Comparison of ENCODE assay signal across 1 cellular context in genomic region chr7:74291535-74291934, GRCh38.
TF ChIP-seq lines count a peak whose summit lies in the region.

No MANE protein-coding gene starts in this region.

TF ChIP-seq in GM23338, 12 proteins besides CTCF, POLR2A, EP300 and RAD21 (continued from another document):
- no peak for TF ChIP-seq ZNF462 (CRISPR knock-in tag; IDR thresholded peaks at IDR 0.05)
- no peak for TF ChIP-seq EZH2phosphoT487 (IDR thresholded peaks at IDR 0.05; ENCODE audit: unreplicated experiment)
- no peak for TF ChIP-seq ZNF114 (CRISPR knock-in tag; IDR thresholded peaks at IDR 0.05)
- no peak for TF ChIP-seq CREB1 (CRISPR knock-in tag; IDR thresholded peaks at IDR 0.05; ENCODE audit: low read depth)
- TF ChIP-seq ETS1 (IDR thresholded peaks at IDR 0.05) = no peak
- TF ChIP-seq ZNF331 (CRISPR knock-in tag; IDR thresholded peaks at IDR 0.05; ENCODE audit: low read depth) = no peak
- no peak for TF ChIP-seq JUNB (IDR thresholded peaks at IDR 0.05; ENCODE audit: unreplicated experiment)
- TF ChIP-seq POLR2AphosphoS5 (IDR thresholded peaks at IDR 0.05; ENCODE audit: low read depth) = no peak
